5 cellular contexts compared by ENCODE assay signal in the genomic region with DNA sequence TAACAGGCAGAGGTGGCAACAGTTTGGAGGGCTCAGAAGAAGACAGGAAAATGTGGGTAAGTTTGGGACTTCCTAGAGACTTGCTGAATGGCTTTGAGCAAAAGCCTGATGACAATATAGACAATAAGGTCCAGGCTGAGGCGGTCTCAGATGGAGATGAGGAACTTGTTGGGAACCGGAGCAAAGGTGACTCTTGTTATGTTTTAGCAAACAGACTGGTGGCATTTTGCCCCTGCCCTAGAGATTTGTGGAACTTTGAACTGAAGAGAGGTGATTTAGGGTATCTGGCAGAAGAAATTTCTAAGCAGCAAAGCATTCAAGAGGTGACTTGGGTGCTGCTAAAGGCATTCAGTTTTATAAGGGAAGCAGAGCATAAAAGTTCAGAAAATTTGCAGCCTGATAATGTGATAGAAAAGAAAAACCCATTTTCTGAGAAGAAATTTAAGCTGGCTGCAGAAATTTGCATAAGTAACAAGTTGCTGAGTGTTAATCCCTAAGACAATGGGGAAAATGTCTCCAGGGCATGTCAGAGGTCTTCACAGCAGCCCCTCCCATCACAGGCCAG. TPM values are rescaled to one million over a fixed set of nuclear protein-coding genes. Genes with fewer than 3 reads are reported as not detected.
"Had no signal": no experiment of that assay in that cellular context is flagged by ENCODE, and none has a peak within 500 bp of the region (broad histone marks: within the 10 kb centered on the region; RNA-seq: fewer than 3 reads in every experiment).

No MANE protein-coding gene starts in this region.

RNA-seq across cellular contexts. Expression of gene SCN2B, which starts 14.6 kb away (rescaled TPM):
- total RNA-seq: HT-29, HT1080, K562 had no signal
- polyA plus RNA-seq: IgD-negative memory B cell, K562 had no signal

RNA-seq across cellular contexts. Expression of gene JAML, which starts 33.8 kb away (rescaled TPM):
- total RNA-seq: HT-29, HT1080, IMR-90 had no signal
- polyA plus RNA-seq: IMR-90 had no signal

RNA-seq across cellular contexts. Expression of gene SCN4B, which starts 38.4 kb away (rescaled TPM):
- total RNA-seq: HT-29, HT1080, K562 had no signal
- polyA plus RNA-seq: IgD-negative memory B cell had no signal
